ENCODE assay signal across 8 cellular contexts in genomic region chr11:2698386-2699184, GRCh38. TPM values are rescaled to one million over a fixed set of nuclear protein-coding genes. Genes with fewer than 3 reads are reported as not detected.
A peak's percentile ranks its signal among the peaks of the same experiment; 100 is the strongest.
DNase-seq lines count a peak whose midpoint lies in the region; ATAC-seq and TF ChIP-seq lines count a peak whose summit lies in the region.

No MANE protein-coding gene starts in this region.

- H3K9me3 ChIP-seq in gastroesophageal sphincter = no peaks in the 10 kb centered on the region

- TF ChIP-seq EP300 in gastroesophageal sphincter (IDR thresholded peaks at IDR 0.05) = no peak

- H3K27ac ChIP-seq in gastroesophageal sphincter = peak overlapping the region in 3 of 4 donors; percentile 87 to 95 (median 95)

- 24 to 73% methylated on average over 5 to 12 of the region's 20 CpGs for WGBS in gastroesophageal sphincter (ENCODE audit: low coverage in 1 of 2), 2 donors

- H3K27me3 ChIP-seq in gastroesophageal sphincter = no peaks in the 10 kb centered on the region

- H3K4me3 ChIP-seq in GM12865 (ENCODE audit: low read depth, low read length) (peak overlapping the region; percentile 61), gastroesophageal sphincter (peak overlapping the region; percentile 80 to 88), retinal pigment epithelial cell (ENCODE audit: low read length) (peak overlapping the region; percentile 87)

- TF ChIP-seq CTCF in GM12865 (IDR thresholded peaks at IDR 0.05; ENCODE audit: insufficient read depth, low read depth, low read length, missing control alignments) (no peak), gastroesophageal sphincter (IDR thresholded peaks at IDR 0.05) (no peak), retinal pigment epithelial cell (conservative IDR thresholded peaks at IDR 0.05; ENCODE audit: low read depth, low read length) (no peak)

- no peak for TF ChIP-seq POLR2A in gastroesophageal sphincter (IDR thresholded peaks at IDR 0.05)

- ATAC-seq in gastroesophageal sphincter (no peak), GM19452 (IDR thresholded peaks at IDR 0.05; ENCODE audit: unreplicated experiment) (no peak)
- no peak for ATAC-seq in activated CD4-positive, CD25-positive, alpha-beta regulatory T cell treated with anti-CD3 and anti-CD28 coated beads, Interleukin-2, amount 50 U/mL, for 24 hours

- DNase-seq in GM12865 (ENCODE audit: low read depth) = no peak
- peak; percentile 22 for DNase-seq in SW480 (ENCODE audit: low spot score)
- no peak for DNase-seq in retinal pigment epithelial cell (ENCODE audit: low read depth)
- DNase-seq in mucosa of gallbladder (ENCODE audit: low spot score) = no peak
- no peak for DNase-seq in SHP77 (lab: John Stamatoyannopoulos, UW)

- H3K4me1 ChIP-seq in gastroesophageal sphincter = peaks cover 0 to 62% (median 10%) of the 10 kb centered on the region in 3 donors

- no peaks in the 10 kb centered on the region for H3K36me3 ChIP-seq in gastroesophageal sphincter

RNA-seq across cellular contexts. Expression of gene KCNQ1OT1, which starts 1.2 kb away (rescaled TPM):
- total RNA-seq in gastroesophageal sphincter (1 to 10 TPM in 3 of 4 donors, under 1 TPM in 1; 0.52 to 3.3 (median 1.4) TPM), mucosa of gallbladder (2.2 TPM)
